17 cellular contexts compared by ENCODE assay signal in the genomic region with DNA sequence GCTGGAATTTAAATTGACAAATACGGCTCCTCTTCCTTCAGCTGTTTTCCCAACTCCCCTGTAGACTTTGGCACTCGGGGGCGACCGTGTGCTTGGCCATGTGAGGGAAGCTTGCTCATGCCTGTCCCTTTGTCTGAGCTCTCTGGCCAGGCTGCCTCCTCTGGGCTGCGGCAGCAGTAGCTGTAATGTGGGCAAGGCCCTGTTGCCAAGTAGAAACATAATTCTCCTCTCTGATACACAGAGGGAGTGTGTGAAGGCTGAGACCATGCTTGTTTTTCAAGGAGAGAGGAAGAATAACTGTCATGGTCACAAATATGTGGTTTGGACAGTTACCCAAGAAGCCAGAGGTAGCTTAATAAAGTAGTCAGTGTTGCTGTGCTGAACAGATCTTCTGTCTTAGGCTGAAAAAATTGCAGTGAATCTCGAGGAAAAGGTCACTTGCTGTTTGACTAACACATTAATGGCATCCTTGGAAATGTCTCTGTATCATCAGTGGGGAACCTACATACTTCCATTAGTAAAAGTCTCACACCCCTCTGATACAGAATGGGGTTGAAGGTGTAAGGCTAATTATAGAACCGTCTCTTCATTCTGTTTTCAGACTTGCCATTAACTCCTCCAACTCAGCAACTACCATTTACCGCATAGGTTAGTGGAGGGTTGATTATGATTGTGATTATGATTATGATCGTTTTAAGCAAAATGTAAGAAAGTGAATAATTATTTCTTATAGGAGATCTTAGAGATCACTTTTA.
DNase-seq lines count a peak whose midpoint lies in the region; ATAC-seq and TF ChIP-seq lines count a peak whose summit lies in the region.
"Had no signal": no experiment of that assay in that cellular context is flagged by ENCODE, and none has a peak within 500 bp of the region (broad histone marks: within the 10 kb centered on the region; RNA-seq: fewer than 3 reads in every experiment).

No MANE protein-coding gene starts in this region.

- H3K4me2 ChIP-seq in neural progenitor cell: no peak overlapping the region
- H3K4me2 ChIP-seq: BLaER1, KMS-11 had no signal

- no peaks in the 10 kb centered on the region for H3K36me3 Mint-ChIP-seq in neural progenitor cell
- H3K36me3 Mint-ChIP-seq in Calu3 (ENCODE audit: insufficient read depth, unreplicated experiment): peaks cover 15% of the 10 kb centered on the region
- no peaks in the 10 kb centered on the region for H3K36me3 Mint-ChIP-seq in activated CD8-positive, alpha-beta T cell treated with anti-CD3 and anti-CD28 coated beads, Interleukin-2, amount 10 ng/mL, durations not matched to agents 7 days and 5 days (ENCODE audit: low read depth)

- H3K4me1 Mint-ChIP-seq in neural progenitor cell (peaks cover 2% of the 10 kb centered on the region), Calu3 (ENCODE audit: low read depth, unreplicated experiment) (peaks cover 2% of the 10 kb centered on the region)
- no peaks in the 10 kb centered on the region for H3K4me1 Mint-ChIP-seq in activated CD8-positive, alpha-beta T cell treated with anti-CD3 and anti-CD28 coated beads, Interleukin-2, amount 10 ng/mL, durations not matched to agents 7 days and 5 days (ENCODE audit: low read depth)

- no peaks in the 10 kb centered on the region for H3K27me3 ChIP-seq in neural progenitor cell
- H3K27me3 ChIP-seq: ascending aorta, BLaER1, esophagus squamous epithelium, left lung, tibial nerve had no signal

- H3K9me3 Mint-ChIP-seq in neural progenitor cell (no peaks in the 10 kb centered on the region), Calu3 (ENCODE audit: low read depth, unreplicated experiment) (no peaks in the 10 kb centered on the region)
- H3K9me3 Mint-ChIP-seq in activated CD8-positive, alpha-beta T cell treated with anti-CD3 and anti-CD28 coated beads, Interleukin-2, amount 10 ng/mL, durations not matched to agents 7 days and 5 days (ENCODE audit: insufficient read depth): no peaks in the 10 kb centered on the region
- H3K9me3 Mint-ChIP-seq: activated B cell treated with CpG ODN at 0.5 μM for 24 hours; activated T-cell treated with anti-CD3 and anti-CD28 coated beads, Interleukin-2, amount 50 U/mL, for 4 hours had no signal

- H3K36me3 ChIP-seq in neural progenitor cell: no peaks in the 10 kb centered on the region
- H3K36me3 ChIP-seq: ascending aorta, BLaER1, esophagus squamous epithelium, left lung had no signal

- no peak overlapping the region for H3K4me3 Mint-ChIP-seq in neural progenitor cell
- no peak overlapping the region for H3K4me3 Mint-ChIP-seq in Calu3 (ENCODE audit: low read depth, unreplicated experiment)
- H3K4me3 Mint-ChIP-seq in activated CD8-positive, alpha-beta T cell treated with anti-CD3 and anti-CD28 coated beads, Interleukin-2, amount 10 ng/mL, durations not matched to agents 7 days and 5 days: no peak overlapping the region
- H3K4me3 Mint-ChIP-seq: activated B cell treated with CpG ODN at 0.5 μM for 24 hours; activated T-cell treated with anti-CD3 and anti-CD28 coated beads, Interleukin-2, amount 50 U/mL, for 4 hours had no signal

- TF ChIP-seq CTCF in neural progenitor cell (IDR thresholded peaks at IDR 0.05): no peak
- TF ChIP-seq CTCF in Calu3 (IDR thresholded peaks at IDR 0.05; ENCODE audit: unreplicated experiment): no peak

- no peak overlapping the region for H3K4me3 ChIP-seq in neural progenitor cell
- H3K4me3 ChIP-seq: ascending aorta, BLaER1, esophagus squamous epithelium, left lung, tibial nerve had no signal

- no peaks in the 10 kb centered on the region for H3K27me3 Mint-ChIP-seq in neural progenitor cell (ENCODE audit: insufficient read depth, low read depth)
- H3K27me3 Mint-ChIP-seq in Calu3 (ENCODE audit: unreplicated experiment): no peaks in the 10 kb centered on the region
- H3K27me3 Mint-ChIP-seq in activated CD8-positive, alpha-beta T cell treated with anti-CD3 and anti-CD28 coated beads, Interleukin-2, amount 10 ng/mL, durations not matched to agents 7 days and 5 days (ENCODE audit: low read depth): no peaks in the 10 kb centered on the region
- H3K27me3 Mint-ChIP-seq: activated B cell treated with CpG ODN at 0.5 μM for 24 hours had no signal

- H2AFZ ChIP-seq in neural progenitor cell (replicated peaks): peak overlapping the region; percentile 77

- no peak overlapping the region for H3K27ac ChIP-seq in neural progenitor cell
- H3K27ac ChIP-seq: BLaER1, esophagus squamous epithelium, KMS-11, left lung had no signal

- no peaks in the 10 kb centered on the region for H3K4me1 ChIP-seq in neural progenitor cell
- H3K4me1 ChIP-seq: ascending aorta, BLaER1, esophagus squamous epithelium, left lung had no signal

- no peaks in the 10 kb centered on the region for H4K20me1 ChIP-seq in neural progenitor cell (ENCODE audit: low read depth)
- H4K20me1 ChIP-seq: BLaER1 had no signal

- intact Hi-C loops in Calu3 (cut with micrococcal nuclease; ENCODE audit: unreplicated experiment): no loop called here

- no peak for ATAC-seq in activated CD8-positive, alpha-beta T cell treated with anti-CD3 and anti-CD28 coated beads, Interleukin-2, amount 10 ng/mL, durations not matched to agents 7 days and 5 days
- ATAC-seq in HG02870 (IDR thresholded peaks at IDR 0.05; ENCODE audit: unreplicated experiment): no peak
- ATAC-seq: activated T-cell treated with anti-CD3 and anti-CD28 coated beads, Interleukin-2, amount 50 U/mL, for 4 hours; left lung had no signal

- BruUV-seq in Calu3 (replicated peaks; lab: Mats Ljungman, UMichigan): no TSS peak

- H3K79me2 ChIP-seq in neural progenitor cell (ENCODE audit: low read depth): no peaks in the 10 kb centered on the region

- CTCF ChIA-PET in Calu3 (lab: Charles Lee): no interaction called here
- CTCF ChIA-PET in activated CD8-positive, alpha-beta T cell treated with anti-CD3 and anti-CD28 coated beads, Interleukin-2, amount 10 ng/mL, durations not matched to agents 7 days and 5 days (lab: Charles Lee): no interaction called here

- DNase-seq in COLO829 (ENCODE audit: low spot score): peak; percentile 89
- DNase-seq in NCI-H446 treated with DMSO at 0.1 percent for 48 hours (lab: John Stamatoyannopoulos, UW): peak; percentile 23
- DNase-seq in fibroblast of peridontal ligament (ENCODE audit: extremely low read depth): peak; percentile 35
- DNase-seq in neural progenitor cell (ENCODE audit: low spot score): peak; percentile 21
- no peak for DNase-seq in NOMO-1 treated with dmso at 0.1 percent for 144 hours (lab: John Stamatoyannopoulos, UW; ENCODE audit: unreplicated experiment)
- DNase-seq in Calu3: no peak
- DNase-seq in activated CD8-positive, alpha-beta T cell treated with anti-CD3 and anti-CD28 coated beads, Interleukin-2, amount 10 ng/mL, durations not matched to agents 7 days and 5 days: no peak
- DNase-seq: activated B cell treated with CpG ODN at 0.5 μM for 24 hours; activated T-cell treated with anti-CD3 and anti-CD28 coated beads, Interleukin-2, amount 50 U/mL, for 4 hours; esophagus squamous epithelium; NCI-H510A had no signal

- no peaks in the 10 kb centered on the region for H3F3A ChIP-seq in neural progenitor cell (ENCODE audit: low read depth)

- POLR2A ChIA-PET in activated CD8-positive, alpha-beta T cell treated with anti-CD3 and anti-CD28 coated beads, Interleukin-2, amount 10 ng/mL, durations not matched to agents 7 days and 5 days (lab: Charles Lee): no interaction called here

- H3K9me3 ChIP-seq in neural progenitor cell (ENCODE audit: low read depth): no peaks in the 10 kb centered on the region
- H3K9me3 ChIP-seq: ascending aorta, BLaER1, esophagus squamous epithelium, left lung, tibial nerve had no signal

- H3K27ac Mint-ChIP-seq in neural progenitor cell (no peak overlapping the region), Calu3 (ENCODE audit: unreplicated experiment) (no peak overlapping the region)
- H3K27ac Mint-ChIP-seq in activated CD8-positive, alpha-beta T cell treated with anti-CD3 and anti-CD28 coated beads, Interleukin-2, amount 10 ng/mL, durations not matched to agents 7 days and 5 days: no peak overlapping the region
- H3K27ac Mint-ChIP-seq: activated B cell treated with CpG ODN at 0.5 μM for 24 hours had no signal

- no peak overlapping the region for H3K9ac ChIP-seq in neural progenitor cell
- H3K9ac ChIP-seq: BLaER1, KMS-11 had no signal

Comparison
In these comparisons a context has a peak if more than half of its experiments do, and no peak if none do; other contexts are left out.
1. DNase-seq: peak in COLO829 (single experiment), NCI-H446 treated with DMSO at 0.1 percent for 48 hours (single experiment), fibroblast of peridontal ligament (single experiment) and neural progenitor cell (single experiment); none in NOMO-1 treated with dmso at 0.1 percent for 144 hours (single experiment), Calu3 (single experiment) and activated CD8-positive, alpha-beta T cell treated with anti-CD3 and anti-CD28 coated beads, Interleukin-2, amount 10 ng/mL, durations not matched to agents 7 days and 5 days (single experiment).